In the genomic region with DNA sequence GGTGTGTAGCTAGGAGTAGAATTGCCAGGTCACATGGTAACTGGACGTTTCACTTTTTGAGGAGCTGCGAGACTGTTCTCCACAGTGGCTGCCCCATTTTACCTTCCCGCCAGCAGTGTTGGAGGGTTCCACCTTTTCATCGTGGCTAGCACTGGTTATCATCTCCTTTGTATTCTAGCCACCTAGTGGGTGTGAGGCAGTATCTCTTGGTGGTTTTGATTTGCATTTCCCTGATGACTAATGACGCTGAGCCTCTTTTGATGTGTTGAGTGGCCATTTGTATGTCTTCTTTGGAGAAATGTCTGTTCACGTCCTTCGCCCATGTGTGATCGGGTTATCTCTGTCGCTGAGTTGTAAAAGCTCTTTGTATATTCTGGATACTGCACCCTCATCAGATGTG, we compare ENCODE assay signal across 1 cellular context.
TF ChIP-seq lines count a peak whose summit lies in the region.

No MANE protein-coding gene starts in this region.

TF ChIP-seq in WTC11, 78 proteins besides CTCF, POLR2A, EP300 and RAD21 (continued from another document):
- no peak for TF ChIP-seq NFYB (CRISPR knock-in tag; conservative IDR thresholded peaks at IDR 0.05; ENCODE audit: low read depth)
